ENCODE assay signal across 1 cellular context in the genomic region with DNA sequence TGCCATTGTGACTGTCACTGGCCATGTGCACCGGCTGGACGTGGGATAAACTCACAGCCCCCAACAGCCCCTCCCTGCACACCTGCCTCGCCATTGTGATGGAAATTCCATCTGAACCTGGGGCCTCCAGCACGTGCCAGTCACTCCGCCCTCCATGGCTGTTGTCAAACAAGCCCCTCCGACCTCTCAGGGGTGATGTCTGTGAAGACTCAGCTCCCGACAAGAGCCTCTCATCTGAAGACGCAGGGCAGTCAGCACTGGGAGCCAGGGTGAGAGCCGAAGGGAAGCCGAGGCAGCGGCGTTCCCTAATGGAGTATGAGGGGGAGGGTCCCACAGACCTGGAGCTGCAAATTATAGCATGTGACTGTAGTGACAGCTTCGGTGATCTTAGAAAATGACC.
TF ChIP-seq lines count a peak whose summit lies in the region.

No MANE protein-coding gene starts in this region.

TF ChIP-seq in H1, 55 proteins besides CTCF, POLR2A, EP300 and RAD21:
- TF ChIP-seq PHF8 (conservative IDR thresholded peaks at IDR 0.05; ENCODE audit: low read depth, low read length) (no peak), CHD2 (IDR thresholded peaks at IDR 0.05; ENCODE audit: low read length) (no peak), RXRA (IDR thresholded peaks at IDR 0.05; ENCODE audit: insufficient read depth, low read depth, low read length) (no peak), RNF2 (IDR thresholded peaks at IDR 0.05; ENCODE audit: borderline replicate concordance, low read depth, low read length, missing control alignments, poor library complexity, severe bottlenecking) (no peak)
- TF ChIP-seq, protein P1, sequence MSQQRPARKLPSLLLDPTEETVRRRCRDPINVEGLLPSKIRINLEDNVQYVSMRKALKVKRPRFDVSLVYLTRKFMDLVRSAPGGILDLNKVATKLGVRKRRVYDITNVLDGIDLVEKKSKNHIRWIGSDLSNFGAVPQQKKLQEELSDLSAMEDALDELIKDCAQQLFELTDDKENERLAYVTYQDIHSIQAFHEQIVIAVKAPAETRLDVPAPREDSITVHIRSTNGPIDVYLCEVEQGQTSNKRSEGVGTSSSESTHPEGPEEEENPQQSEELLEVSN (IDR thresholded peaks at IDR 0.05): peak; percentile 82
- TF ChIP-seq, protein P2, sequence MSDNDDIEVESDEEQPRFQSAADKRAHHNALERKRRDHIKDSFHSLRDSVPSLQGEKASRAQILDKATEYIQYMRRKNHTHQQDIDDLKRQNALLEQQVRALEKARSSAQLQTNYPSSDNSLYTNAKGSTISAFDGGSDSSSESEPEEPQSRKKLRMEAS (IDR thresholded peaks at IDR 0.05): peak; percentile 91
